Comparison of ENCODE assay signal across 8 cellular contexts in the genomic region with DNA sequence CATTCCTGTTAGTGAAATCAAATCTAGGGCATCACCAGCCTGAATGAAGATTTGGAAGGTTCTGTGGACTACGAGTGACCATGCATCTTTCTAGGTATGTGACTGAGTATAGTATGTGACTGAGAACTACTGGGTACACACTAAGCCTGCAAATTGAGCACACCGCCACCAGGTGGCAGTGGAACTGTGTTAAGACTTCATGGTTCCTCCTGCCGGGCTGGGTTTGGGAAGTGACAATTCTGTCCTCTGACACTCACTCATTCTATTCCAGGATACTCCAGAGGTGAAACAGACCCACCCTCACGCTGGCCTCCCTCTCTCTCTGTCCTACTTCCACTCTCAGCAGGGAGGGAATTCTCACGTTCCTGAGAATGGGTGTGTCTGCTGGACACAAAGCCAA.
DNase-seq lines count a peak whose midpoint lies in the region; ATAC-seq lines count a peak whose summit lies in the region.

No MANE protein-coding gene starts in this region.

- no peak overlapping the region for H2AK5ac ChIP-seq in mesendoderm (ENCODE audit: low read length)

- no peak overlapping the region for H3K27ac ChIP-seq in mesendoderm (ENCODE audit: low read depth, low read length)

- WGBS in mesendoderm (ENCODE audit: extremely low coverage, insufficient coverage, low lambda C conversion rate), result no CpG with 5 or more reads among the region's 5 CpGs

- no peak overlapping the region for H3K18ac ChIP-seq in mesendoderm (ENCODE audit: low read length)

- no peaks in the 10 kb centered on the region for H3K27me3 ChIP-seq in mesendoderm (ENCODE audit: insufficient read depth, low read length, poor library complexity)

- H3K79me1 ChIP-seq in mesendoderm (ENCODE audit: low read length), result no peaks in the 10 kb centered on the region

- no peak overlapping the region for H4K8ac ChIP-seq in mesendoderm (ENCODE audit: low read depth, low read length)

- H3K4me1 ChIP-seq in mesendoderm (ENCODE audit: control insufficient read depth, low read depth, low read length), result no peaks in the 10 kb centered on the region

- H2BK15ac ChIP-seq in mesendoderm (replicated peaks; ENCODE audit: low read depth), result no peak overlapping the region

- H3K9me3 Mint-ChIP-seq in activated T-helper 17 cell treated with anti-CD3 and anti-CD28 coated beads, Interleukin-2, amount 50 U/mL, for 72 hours, result no peaks in the 10 kb centered on the region

- no peak overlapping the region for H3K9ac ChIP-seq in mesendoderm (ENCODE audit: low read length)

- no peak overlapping the region for H3K56ac ChIP-seq in mesendoderm (ENCODE audit: low read length)

- ATAC-seq in activated T-helper 17 cell treated with anti-CD3 and anti-CD28 coated beads, Interleukin-2, amount 50 U/mL, for 72 hours (replicated peaks), result peak; percentile 82
- ATAC-seq in GM18870 (IDR thresholded peaks at IDR 0.05; ENCODE audit: unreplicated experiment) (no peak), HG03432 (IDR thresholded peaks at IDR 0.05; ENCODE audit: unreplicated experiment) (no peak)

- no peak overlapping the region for H3K23ac ChIP-seq in mesendoderm (ENCODE audit: low read length)

- no peak overlapping the region for H4K5ac ChIP-seq in mesendoderm (ENCODE audit: low read length)

- H3K4me1 Mint-ChIP-seq in activated T-helper 17 cell treated with anti-CD3 and anti-CD28 coated beads, Interleukin-2, amount 50 U/mL, for 72 hours, result no peaks in the 10 kb centered on the region

- H3K4ac ChIP-seq in mesendoderm (ENCODE audit: low read depth, low read length), result no peak overlapping the region

- no peak overlapping the region for H3K4me2 ChIP-seq in mesendoderm (ENCODE audit: low read length)

- H3K36me3 Mint-ChIP-seq in activated T-helper 17 cell treated with anti-CD3 and anti-CD28 coated beads, Interleukin-2, amount 50 U/mL, for 72 hours (ENCODE audit: low read depth), result no peaks in the 10 kb centered on the region

- no peak overlapping the region for H3K4me3 Mint-ChIP-seq in activated T-helper 17 cell treated with anti-CD3 and anti-CD28 coated beads, Interleukin-2, amount 50 U/mL, for 72 hours

- no peak overlapping the region for H3K4me3 ChIP-seq in mesendoderm (ENCODE audit: low read length)

- no peak overlapping the region for H2BK120ac ChIP-seq in mesendoderm (ENCODE audit: low read depth, low read length)

- DNase-seq in NCI-H2081 (lab: John Stamatoyannopoulos, UW) (peak; percentile 26 to 62), NCI-H2081 treated with DMSO at 0.1 percent for 48 hours (lab: John Stamatoyannopoulos, UW) (no peak), NCI-H146 treated with DMSO at 0.1 percent for 48 hours (lab: John Stamatoyannopoulos, UW; ENCODE audit: unreplicated experiment) (peak; percentile 12), mesendoderm (peak; percentile 85), dedifferentiated amniotic fluid mesenchymal stem cell (ENCODE audit: extremely low spot score) (no peak)

- H3K27ac Mint-ChIP-seq in activated T-helper 17 cell treated with anti-CD3 and anti-CD28 coated beads, Interleukin-2, amount 50 U/mL, for 72 hours, result no peak overlapping the region

- no peaks in the 10 kb centered on the region for H3K27me3 Mint-ChIP-seq in activated T-helper 17 cell treated with anti-CD3 and anti-CD28 coated beads, Interleukin-2, amount 50 U/mL, for 72 hours

- H3K79me2 ChIP-seq in mesendoderm (ENCODE audit: control insufficient read depth, insufficient read depth, low read length), result no peaks in the 10 kb centered on the region

- H3K36me3 ChIP-seq in mesendoderm (ENCODE audit: control insufficient read depth, insufficient read depth, low read length), result no peaks in the 10 kb centered on the region

- H2BK5ac ChIP-seq in mesendoderm (ENCODE audit: low read length), result no peak overlapping the region

Comparison
In these comparisons a context has a peak if more than half of its experiments do, and no peak if none do; other contexts are left out.
1. DNase-seq: peak in NCI-H2081 (2 of 2), NCI-H146 treated with DMSO at 0.1 percent for 48 hours (single experiment) and mesendoderm (single experiment); none in NCI-H2081 treated with DMSO at 0.1 percent for 48 hours (single experiment) and dedifferentiated amniotic fluid mesenchymal stem cell (single experiment).